1 cellular context compared by ENCODE assay signal in the genomic region with DNA sequence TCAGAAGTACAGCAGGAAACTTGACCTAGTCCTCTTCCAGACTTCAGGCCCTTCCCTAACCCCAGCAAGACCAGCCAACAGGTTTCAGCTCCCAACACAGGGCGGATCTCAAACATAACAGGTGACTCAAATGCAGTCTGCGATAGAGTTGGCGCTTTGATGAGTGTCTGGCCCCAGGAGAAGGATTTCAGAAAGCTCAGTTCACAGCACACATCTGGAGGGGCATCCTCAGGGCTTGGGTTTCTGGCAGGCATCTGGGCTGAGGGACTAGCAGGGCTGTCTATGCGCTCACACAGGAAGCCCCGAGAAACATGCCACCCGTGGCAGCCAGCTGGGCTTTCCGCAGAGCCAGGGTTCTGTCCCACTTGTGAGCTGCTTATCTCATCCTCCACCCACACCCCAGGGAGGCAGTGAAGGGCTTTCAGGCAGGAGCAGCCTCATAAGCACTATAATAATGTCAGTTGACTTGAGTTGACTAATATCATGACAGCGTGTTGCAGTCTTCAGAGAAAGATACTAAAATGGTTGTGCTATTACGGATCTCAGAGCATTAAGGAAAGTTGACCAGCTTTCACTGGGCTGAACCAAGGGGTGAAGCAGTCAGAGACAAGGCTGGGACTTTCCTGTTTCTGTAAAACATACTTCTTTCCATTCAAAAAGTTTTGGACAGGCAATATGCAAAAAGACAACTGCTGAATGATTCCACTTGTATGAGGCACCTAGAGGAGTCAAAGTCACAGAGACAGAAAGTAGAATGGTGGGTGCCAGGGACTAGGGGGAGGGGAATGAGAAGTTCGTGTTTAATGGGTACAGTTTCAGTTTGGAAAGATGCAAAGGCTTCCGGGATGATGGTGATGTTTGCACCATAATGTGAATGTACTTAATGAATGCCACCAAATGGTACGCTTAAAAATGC.
A peak's percentile ranks its signal among the peaks of the same experiment; 100 is the strongest.
TF ChIP-seq lines count a peak whose summit lies in the region.

No MANE protein-coding gene starts in this region.

TF ChIP-seq in K562, 482 proteins besides CTCF, POLR2A, EP300 and RAD21 (continued from another document and continues in another):
- TF ChIP-seq, protein P1, sequence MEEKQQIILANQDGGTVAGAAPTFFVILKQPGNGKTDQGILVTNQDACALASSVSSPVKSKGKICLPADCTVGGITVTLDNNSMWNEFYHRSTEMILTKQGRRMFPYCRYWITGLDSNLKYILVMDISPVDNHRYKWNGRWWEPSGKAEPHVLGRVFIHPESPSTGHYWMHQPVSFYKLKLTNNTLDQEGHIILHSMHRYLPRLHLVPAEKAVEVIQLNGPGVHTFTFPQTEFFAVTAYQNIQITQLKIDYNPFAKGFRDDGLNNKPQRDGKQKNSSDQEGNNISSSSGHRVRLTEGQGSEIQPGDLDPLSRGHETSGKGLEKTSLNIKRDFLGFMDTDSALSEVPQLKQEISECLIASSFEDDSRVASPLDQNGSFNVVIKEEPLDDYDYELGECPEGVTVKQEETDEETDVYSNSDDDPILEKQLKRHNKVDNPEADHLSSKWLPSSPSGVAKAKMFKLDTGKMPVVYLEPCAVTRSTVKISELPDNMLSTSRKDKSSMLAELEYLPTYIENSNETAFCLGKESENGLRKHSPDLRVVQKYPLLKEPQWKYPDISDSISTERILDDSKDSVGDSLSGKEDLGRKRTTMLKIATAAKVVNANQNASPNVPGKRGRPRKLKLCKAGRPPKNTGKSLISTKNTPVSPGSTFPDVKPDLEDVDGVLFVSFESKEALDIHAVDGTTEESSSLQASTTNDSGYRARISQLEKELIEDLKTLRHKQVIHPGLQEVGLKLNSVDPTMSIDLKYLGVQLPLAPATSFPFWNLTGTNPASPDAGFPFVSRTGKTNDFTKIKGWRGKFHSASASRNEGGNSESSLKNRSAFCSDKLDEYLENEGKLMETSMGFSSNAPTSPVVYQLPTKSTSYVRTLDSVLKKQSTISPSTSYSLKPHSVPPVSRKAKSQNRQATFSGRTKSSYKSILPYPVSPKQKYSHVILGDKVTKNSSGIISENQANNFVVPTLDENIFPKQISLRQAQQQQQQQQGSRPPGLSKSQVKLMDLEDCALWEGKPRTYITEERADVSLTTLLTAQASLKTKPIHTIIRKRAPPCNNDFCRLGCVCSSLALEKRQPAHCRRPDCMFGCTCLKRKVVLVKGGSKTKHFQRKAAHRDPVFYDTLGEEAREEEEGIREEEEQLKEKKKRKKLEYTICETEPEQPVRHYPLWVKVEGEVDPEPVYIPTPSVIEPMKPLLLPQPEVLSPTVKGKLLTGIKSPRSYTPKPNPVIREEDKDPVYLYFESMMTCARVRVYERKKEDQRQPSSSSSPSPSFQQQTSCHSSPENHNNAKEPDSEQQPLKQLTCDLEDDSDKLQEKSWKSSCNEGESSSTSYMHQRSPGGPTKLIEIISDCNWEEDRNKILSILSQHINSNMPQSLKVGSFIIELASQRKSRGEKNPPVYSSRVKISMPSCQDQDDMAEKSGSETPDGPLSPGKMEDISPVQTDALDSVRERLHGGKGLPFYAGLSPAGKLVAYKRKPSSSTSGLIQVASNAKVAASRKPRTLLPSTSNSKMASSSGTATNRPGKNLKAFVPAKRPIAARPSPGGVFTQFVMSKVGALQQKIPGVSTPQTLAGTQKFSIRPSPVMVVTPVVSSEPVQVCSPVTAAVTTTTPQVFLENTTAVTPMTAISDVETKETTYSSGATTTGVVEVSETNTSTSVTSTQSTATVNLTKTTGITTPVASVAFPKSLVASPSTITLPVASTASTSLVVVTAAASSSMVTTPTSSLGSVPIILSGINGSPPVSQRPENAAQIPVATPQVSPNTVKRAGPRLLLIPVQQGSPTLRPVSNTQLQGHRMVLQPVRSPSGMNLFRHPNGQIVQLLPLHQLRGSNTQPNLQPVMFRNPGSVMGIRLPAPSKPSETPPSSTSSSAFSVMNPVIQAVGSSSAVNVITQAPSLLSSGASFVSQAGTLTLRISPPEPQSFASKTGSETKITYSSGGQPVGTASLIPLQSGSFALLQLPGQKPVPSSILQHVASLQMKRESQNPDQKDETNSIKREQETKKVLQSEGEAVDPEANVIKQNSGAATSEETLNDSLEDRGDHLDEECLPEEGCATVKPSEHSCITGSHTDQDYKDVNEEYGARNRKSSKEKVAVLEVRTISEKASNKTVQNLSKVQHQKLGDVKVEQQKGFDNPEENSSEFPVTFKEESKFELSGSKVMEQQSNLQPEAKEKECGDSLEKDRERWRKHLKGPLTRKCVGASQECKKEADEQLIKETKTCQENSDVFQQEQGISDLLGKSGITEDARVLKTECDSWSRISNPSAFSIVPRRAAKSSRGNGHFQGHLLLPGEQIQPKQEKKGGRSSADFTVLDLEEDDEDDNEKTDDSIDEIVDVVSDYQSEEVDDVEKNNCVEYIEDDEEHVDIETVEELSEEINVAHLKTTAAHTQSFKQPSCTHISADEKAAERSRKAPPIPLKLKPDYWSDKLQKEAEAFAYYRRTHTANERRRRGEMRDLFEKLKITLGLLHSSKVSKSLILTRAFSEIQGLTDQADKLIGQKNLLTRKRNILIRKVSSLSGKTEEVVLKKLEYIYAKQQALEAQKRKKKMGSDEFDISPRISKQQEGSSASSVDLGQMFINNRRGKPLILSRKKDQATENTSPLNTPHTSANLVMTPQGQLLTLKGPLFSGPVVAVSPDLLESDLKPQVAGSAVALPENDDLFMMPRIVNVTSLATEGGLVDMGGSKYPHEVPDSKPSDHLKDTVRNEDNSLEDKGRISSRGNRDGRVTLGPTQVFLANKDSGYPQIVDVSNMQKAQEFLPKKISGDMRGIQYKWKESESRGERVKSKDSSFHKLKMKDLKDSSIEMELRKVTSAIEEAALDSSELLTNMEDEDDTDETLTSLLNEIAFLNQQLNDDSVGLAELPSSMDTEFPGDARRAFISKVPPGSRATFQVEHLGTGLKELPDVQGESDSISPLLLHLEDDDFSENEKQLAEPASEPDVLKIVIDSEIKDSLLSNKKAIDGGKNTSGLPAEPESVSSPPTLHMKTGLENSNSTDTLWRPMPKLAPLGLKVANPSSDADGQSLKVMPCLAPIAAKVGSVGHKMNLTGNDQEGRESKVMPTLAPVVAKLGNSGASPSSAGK (IDR thresholded peaks at IDR 0.05): 0 out of 2 replicates have a peak, but pooled peaks have one; percentile 29
- TF ChIP-seq TGIF2 (CRISPR knock-in tag; IDR thresholded peaks at IDR 0.05) (no peak), CXXC5 (CRISPR knock-in tag; IDR thresholded peaks at IDR 0.05) (0 out of 2 replicates have a peak, but pooled peaks have one; percentile 46), SMARCE1 (IDR thresholded peaks at IDR 0.05) (peak; percentile 62; the same call in 1 of the 2 replicates), MYNN (IDR thresholded peaks at IDR 0.05) (peak; percentile 66; the same call in 1 of the 2 replicates), MYNN (CRISPR knock-in tag; IDR thresholded peaks at IDR 0.05) (no peak), GATAD2B (IDR thresholded peaks at IDR 0.05; ENCODE audit: borderline replicate concordance) (0 out of 2 replicates have a peak, but pooled peaks have one; percentile 33), ZNF436 (CRISPR knock-in tag; IDR thresholded peaks at IDR 0.05) (no peak), ARNT (IDR thresholded peaks at IDR 0.05) (0 out of 4 replicates have a peak, but pooled peaks of 1 of the 2 experiments have one; percentile 55), YY1 (IDR thresholded peaks at IDR 0.05; ENCODE audit: borderline replicate concordance in 1 of 3, control insufficient read depth in 1 of 3, extremely low read depth in 1 of 3, insufficient read depth in 3 of 3, insufficient read length in 1 of 3, insufficient replicate concordance in 2 of 3, low read depth in 1 of 3, low read length in 2 of 3) (peak in 1 of 3 experiments; percentile 9), MTA2 (IDR thresholded peaks at IDR 0.05; ENCODE audit: low read depth) (peak; percentile 25; the same call in 1 of the 2 replicates), VEZF1 (CRISPR knock-in tag; IDR thresholded peaks at IDR 0.05) (peak; percentile 24; the same call in 1 of the 2 replicates), ZNF644 (tag; IDR thresholded peaks at IDR 0.05; ENCODE audit: low read depth) (0 out of 2 replicates have a peak, but pooled peaks have one; percentile 40), SMARCA4 (IDR thresholded peaks at IDR 0.05) (peak; percentile 69; the same call in 1 of the 2 replicates), CBFA2T3 (IDR thresholded peaks at IDR 0.05) (peak; percentile 78), FOXK2 (conservative IDR thresholded peaks at IDR 0.05 in 1 of 2, IDR thresholded peaks at IDR 0.05 in 1 of 2; ENCODE audit: low read depth in 2 of 2) (no peak), CCNT2 (IDR thresholded peaks at IDR 0.05; ENCODE audit: borderline replicate concordance, extremely low read depth, insufficient read length, low read depth, low read length) (no peak), NFIC (IDR thresholded peaks at IDR 0.05) (peak; percentile 11; the same call in 1 of the 2 replicates), MYC (IDR thresholded peaks at IDR 0.05; ENCODE audit: low read depth, low read length) (no peak), MYC (CRISPR knock-in tag; IDR thresholded peaks at IDR 0.05; ENCODE audit: borderline replicate concordance, low read depth) (no peak), ARID1B (IDR thresholded peaks at IDR 0.05) (peak; percentile 71), L3MBTL2 (IDR thresholded peaks at IDR 0.05) (0 out of 2 replicates have a peak, but pooled peaks have one; percentile 22), ZNF583 (CRISPR knock-in tag; IDR thresholded peaks at IDR 0.05) (0 out of 2 replicates have a peak, but pooled peaks have one; percentile 66), TEAD4 (IDR thresholded peaks at IDR 0.05; ENCODE audit: low read length) (0 out of 2 replicates have a peak, but pooled peaks have one; percentile 49), TEAD4 (CRISPR knock-in tag; IDR thresholded peaks at IDR 0.05; ENCODE audit: borderline replicate concordance) (no peak), ZNF766 (CRISPR knock-in tag; conservative IDR thresholded peaks at IDR 0.05) (no peak), POLR2B (IDR thresholded peaks at IDR 0.05; ENCODE audit: low read depth, partially characterized antibody) (no peak), SMAD4 (CRISPR knock-in tag; conservative IDR thresholded peaks at IDR 0.05) (peak; percentile 70; the same call in 1 of the 2 replicates), ZEB2 (IDR thresholded peaks at IDR 0.05) (no peak), MED1 (CRISPR knock-in tag; IDR thresholded peaks at IDR 0.05; ENCODE audit: borderline replicate concordance) (no peak), SIN3A (IDR thresholded peaks at IDR 0.05; ENCODE audit: borderline replicate concordance in 2 of 2, control insufficient read depth in 1 of 2, low read depth in 2 of 2, low read length in 2 of 2) (no peak), NBN (IDR thresholded peaks at IDR 0.05; ENCODE audit: low read depth) (no peak)
- TF ChIP-seq, protein P2, sequence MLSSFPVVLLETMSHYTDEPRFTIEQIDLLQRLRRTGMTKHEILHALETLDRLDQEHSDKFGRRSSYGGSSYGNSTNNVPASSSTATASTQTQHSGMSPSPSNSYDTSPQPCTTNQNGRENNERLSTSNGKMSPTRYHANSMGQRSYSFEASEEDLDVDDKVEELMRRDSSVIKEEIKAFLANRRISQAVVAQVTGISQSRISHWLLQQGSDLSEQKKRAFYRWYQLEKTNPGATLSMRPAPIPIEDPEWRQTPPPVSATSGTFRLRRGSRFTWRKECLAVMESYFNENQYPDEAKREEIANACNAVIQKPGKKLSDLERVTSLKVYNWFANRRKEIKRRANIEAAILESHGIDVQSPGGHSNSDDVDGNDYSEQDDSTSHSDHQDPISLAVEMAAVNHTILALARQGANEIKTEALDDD (IDR thresholded peaks at IDR 0.05): peak; percentile 81
- TF ChIP-seq, protein P3, sequence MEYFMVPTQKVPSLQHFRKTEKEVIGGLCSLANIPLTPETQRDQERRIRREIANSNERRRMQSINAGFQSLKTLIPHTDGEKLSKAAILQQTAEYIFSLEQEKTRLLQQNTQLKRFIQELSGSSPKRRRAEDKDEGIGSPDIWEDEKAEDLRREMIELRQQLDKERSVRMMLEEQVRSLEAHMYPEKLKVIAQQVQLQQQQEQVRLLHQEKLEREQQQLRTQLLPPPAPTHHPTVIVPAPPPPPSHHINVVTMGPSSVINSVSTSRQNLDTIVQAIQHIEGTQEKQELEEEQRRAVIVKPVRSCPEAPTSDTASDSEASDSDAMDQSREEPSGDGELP (CRISPR knock-in tag; IDR thresholded peaks at IDR 0.05; ENCODE audit: borderline replicate concordance): peak; percentile 85; the same call in 1 of the 2 replicates
- TF ChIP-seq, protein P4, sequence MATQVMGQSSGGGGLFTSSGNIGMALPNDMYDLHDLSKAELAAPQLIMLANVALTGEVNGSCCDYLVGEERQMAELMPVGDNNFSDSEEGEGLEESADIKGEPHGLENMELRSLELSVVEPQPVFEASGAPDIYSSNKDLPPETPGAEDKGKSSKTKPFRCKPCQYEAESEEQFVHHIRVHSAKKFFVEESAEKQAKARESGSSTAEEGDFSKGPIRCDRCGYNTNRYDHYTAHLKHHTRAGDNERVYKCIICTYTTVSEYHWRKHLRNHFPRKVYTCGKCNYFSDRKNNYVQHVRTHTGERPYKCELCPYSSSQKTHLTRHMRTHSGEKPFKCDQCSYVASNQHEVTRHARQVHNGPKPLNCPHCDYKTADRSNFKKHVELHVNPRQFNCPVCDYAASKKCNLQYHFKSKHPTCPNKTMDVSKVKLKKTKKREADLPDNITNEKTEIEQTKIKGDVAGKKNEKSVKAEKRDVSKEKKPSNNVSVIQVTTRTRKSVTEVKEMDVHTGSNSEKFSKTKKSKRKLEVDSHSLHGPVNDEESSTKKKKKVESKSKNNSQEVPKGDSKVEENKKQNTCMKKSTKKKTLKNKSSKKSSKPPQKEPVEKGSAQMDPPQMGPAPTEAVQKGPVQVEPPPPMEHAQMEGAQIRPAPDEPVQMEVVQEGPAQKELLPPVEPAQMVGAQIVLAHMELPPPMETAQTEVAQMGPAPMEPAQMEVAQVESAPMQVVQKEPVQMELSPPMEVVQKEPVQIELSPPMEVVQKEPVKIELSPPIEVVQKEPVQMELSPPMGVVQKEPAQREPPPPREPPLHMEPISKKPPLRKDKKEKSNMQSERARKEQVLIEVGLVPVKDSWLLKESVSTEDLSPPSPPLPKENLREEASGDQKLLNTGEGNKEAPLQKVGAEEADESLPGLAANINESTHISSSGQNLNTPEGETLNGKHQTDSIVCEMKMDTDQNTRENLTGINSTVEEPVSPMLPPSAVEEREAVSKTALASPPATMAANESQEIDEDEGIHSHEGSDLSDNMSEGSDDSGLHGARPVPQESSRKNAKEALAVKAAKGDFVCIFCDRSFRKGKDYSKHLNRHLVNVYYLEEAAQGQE (CRISPR knock-in tag; IDR thresholded peaks at IDR 0.05; ENCODE audit: low read depth): no peak
- TF ChIP-seq, protein P5, sequence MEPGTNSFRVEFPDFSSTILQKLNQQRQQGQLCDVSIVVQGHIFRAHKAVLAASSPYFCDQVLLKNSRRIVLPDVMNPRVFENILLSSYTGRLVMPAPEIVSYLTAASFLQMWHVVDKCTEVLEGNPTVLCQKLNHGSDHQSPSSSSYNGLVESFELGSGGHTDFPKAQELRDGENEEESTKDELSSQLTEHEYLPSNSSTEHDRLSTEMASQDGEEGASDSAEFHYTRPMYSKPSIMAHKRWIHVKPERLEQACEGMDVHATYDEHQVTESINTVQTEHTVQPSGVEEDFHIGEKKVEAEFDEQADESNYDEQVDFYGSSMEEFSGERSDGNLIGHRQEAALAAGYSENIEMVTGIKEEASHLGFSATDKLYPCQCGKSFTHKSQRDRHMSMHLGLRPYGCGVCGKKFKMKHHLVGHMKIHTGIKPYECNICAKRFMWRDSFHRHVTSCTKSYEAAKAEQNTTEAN (CRISPR knock-in tag; IDR thresholded peaks at IDR 0.05): peak; percentile 65; the same call in 1 of the 2 replicates
